In genomic region chr4:183136880-183137279, GRCh38 we compare ENCODE assay signal across 1 cellular context.
TF ChIP-seq lines count a peak whose summit lies in the region.

No MANE protein-coding gene starts in this region.

TF ChIP-seq in IMR-90, 13 proteins besides CTCF, POLR2A, EP300 and RAD21 (continued from another document):
- TF ChIP-seq BHLHE40 (IDR thresholded peaks at IDR 0.05; ENCODE audit: low read depth, low read length) = no peak
- TF ChIP-seq MAZ (IDR thresholded peaks at IDR 0.05; ENCODE audit: borderline replicate concordance, low read depth, low read length) = no peak
- no peak for TF ChIP-seq NFE2L2 (IDR thresholded peaks at IDR 0.05; ENCODE audit: low read depth, low read length)
